In the genomic region with DNA sequence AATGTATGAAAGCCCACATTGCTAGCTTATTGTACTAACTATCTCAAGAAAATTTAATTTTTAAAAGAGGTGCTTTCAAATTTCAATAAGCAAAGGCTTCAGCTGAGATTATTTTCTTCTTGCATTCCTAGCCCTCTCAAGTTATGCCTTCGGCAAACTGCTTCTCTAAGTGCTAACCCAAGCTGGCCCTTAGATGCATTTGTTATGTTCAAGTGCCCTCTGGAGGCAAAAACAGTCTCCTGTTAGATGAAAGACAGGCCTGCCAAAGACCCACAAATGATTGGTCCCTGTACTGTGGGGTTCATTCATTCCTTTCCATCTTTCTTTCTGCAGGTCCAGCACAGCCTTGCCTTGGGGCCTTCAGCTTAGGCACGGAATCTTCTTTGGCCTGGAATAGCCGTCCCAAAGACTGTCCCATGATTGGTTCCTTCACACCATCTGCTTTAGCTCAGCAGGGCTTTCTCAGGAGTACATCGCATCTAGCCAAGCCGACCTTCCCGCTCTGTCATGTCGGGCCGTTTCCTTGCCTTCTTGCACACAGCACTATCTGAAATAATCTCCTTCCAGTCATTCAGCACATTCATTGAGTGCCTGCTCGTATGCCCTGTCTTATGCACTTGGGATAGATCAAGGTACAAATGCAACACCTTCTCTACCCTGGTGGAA, we compare ENCODE assay signal across 1 cellular context.
TF ChIP-seq lines count a peak whose summit lies in the region.

No MANE protein-coding gene starts in this region.

TF ChIP-seq in SK-N-SH, 30 proteins besides CTCF, POLR2A, EP300 and RAD21 (continued from another document):
- TF ChIP-seq, protein P1, sequence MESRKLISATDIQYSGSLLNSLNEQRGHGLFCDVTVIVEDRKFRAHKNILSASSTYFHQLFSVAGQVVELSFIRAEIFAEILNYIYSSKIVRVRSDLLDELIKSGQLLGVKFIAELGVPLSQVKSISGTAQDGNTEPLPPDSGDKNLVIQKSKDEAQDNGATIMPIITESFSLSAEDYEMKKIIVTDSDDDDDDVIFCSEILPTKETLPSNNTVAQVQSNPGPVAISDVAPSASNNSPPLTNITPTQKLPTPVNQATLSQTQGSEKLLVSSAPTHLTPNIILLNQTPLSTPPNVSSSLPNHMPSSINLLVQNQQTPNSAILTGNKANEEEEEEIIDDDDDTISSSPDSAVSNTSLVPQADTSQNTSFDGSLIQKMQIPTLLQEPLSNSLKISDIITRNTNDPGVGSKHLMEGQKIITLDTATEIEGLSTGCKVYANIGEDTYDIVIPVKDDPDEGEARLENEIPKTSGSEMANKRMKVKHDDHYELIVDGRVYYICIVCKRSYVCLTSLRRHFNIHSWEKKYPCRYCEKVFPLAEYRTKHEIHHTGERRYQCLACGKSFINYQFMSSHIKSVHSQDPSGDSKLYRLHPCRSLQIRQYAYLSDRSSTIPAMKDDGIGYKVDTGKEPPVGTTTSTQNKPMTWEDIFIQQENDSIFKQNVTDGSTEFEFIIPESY (IDR thresholded peaks at IDR 0.05; ENCODE audit: borderline replicate concordance, low read depth) = no peak
- no peak for TF ChIP-seq EZH2phosphoT487 (IDR thresholded peaks at IDR 0.05; ENCODE audit: borderline replicate concordance, low read depth)
- TF ChIP-seq MEF2A (IDR thresholded peaks at IDR 0.05; ENCODE audit: borderline replicate concordance, low read depth) = no peak
